Comparison of ENCODE assay signal across 8 cellular contexts in the genomic region with DNA sequence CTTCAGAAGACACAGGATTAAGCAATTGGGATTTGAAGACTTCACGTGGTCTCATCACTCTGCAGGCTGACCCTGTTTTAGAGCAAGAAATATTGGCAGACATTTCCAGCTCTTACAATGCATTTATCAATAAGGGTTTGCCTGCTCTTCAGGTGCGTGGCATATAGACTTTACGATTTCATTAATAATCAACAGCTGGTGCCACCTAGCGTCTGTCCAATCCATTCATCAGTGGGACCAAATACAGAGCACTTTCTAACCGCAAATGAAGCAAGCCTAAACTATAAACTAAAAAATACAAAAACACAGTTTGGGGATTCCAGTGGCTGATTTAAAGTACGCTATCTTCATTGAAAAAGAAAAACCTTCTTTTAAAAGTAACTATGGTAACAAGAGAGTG.
DNase-seq lines count a peak whose midpoint lies in the region; ATAC-seq, FAIRE-seq and TF ChIP-seq lines count a peak whose summit lies in the region.

No MANE protein-coding gene starts in this region.

- intact Hi-C loops in Calu3 (cut with micrococcal nuclease; ENCODE audit: unreplicated experiment) (loop anchor here (1.0 to 5.0 kb wide), 2 partner anchors 805 to 966 kb away; no protein-coding TSS in a partner anchor), right lobe of liver (cut with DNase I) (no loop called here)

- no peaks in the 10 kb centered on the region for H3K36me3 ChIP-seq in right lobe of liver

- peaks cover 2% of the 10 kb centered on the region for H3K9me3 Mint-ChIP-seq in Calu3 (ENCODE audit: low read depth, unreplicated experiment)
- H3K9me3 Mint-ChIP-seq in activated naive CD4-positive, alpha-beta T cell treated with anti-CD3 and anti-CD28 coated beads, Interleukin-2, amount 10 ng/mL, durations not matched to agents 7 days and 5 days, result no peaks in the 10 kb centered on the region

- peaks cover 6% of the 10 kb centered on the region for H3K4me1 Mint-ChIP-seq in Calu3 (ENCODE audit: low read depth, unreplicated experiment)
- H3K4me1 Mint-ChIP-seq in activated naive CD4-positive, alpha-beta T cell treated with anti-CD3 and anti-CD28 coated beads, Interleukin-2, amount 10 ng/mL, durations not matched to agents 7 days and 5 days, result no peaks in the 10 kb centered on the region

- H3K27ac Mint-ChIP-seq in Calu3 (ENCODE audit: unreplicated experiment), result no peak overlapping the region
- H3K27ac Mint-ChIP-seq in activated naive CD4-positive, alpha-beta T cell treated with anti-CD3 and anti-CD28 coated beads, Interleukin-2, amount 10 ng/mL, durations not matched to agents 7 days and 5 days, result no peak overlapping the region

- no peak for FAIRE-seq in GM19239 (lab: Jason Lieb, UNC)

- CTCF ChIA-PET in Calu3 (lab: Charles Lee), result interaction anchor here (1.1 kb wide), 1 partner anchor 558 kb away, joined by 4 read pairs; no protein-coding TSS in a partner anchor
- CTCF ChIA-PET in activated naive CD4-positive, alpha-beta T cell treated with anti-CD3 and anti-CD28 coated beads, Interleukin-2, amount 10 ng/mL, durations not matched to agents 7 days and 5 days (lab: Charles Lee), result no interaction called here

- no peaks in the 10 kb centered on the region for H3K27me3 Mint-ChIP-seq in Calu3 (ENCODE audit: unreplicated experiment)
- H3K27me3 Mint-ChIP-seq in activated naive CD4-positive, alpha-beta T cell treated with anti-CD3 and anti-CD28 coated beads, Interleukin-2, amount 10 ng/mL, durations not matched to agents 7 days and 5 days, result no peaks in the 10 kb centered on the region

- DNase-seq in Calu3, result peak; percentile 41
- peak; percentile 26 for DNase-seq in amniotic epithelial cell (ENCODE audit: low read depth)
- no peak for DNase-seq in right lobe of liver
- no peak for DNase-seq in middle frontal gyrus (ENCODE audit: extremely low spot score, low spot score)
- DNase-seq in activated CD4-positive, CD25-positive, alpha-beta regulatory T cell treated with anti-CD3 and anti-CD28 coated beads, Interleukin-2, amount 50 U/mL, for 72 hours, result no peak
- no peak for DNase-seq in activated naive CD4-positive, alpha-beta T cell treated with anti-CD3 and anti-CD28 coated beads, Interleukin-2, amount 10 ng/mL, durations not matched to agents 7 days and 5 days
- no peak for DNase-seq in GM19239 (ENCODE audit: insufficient read length, low spot score)

- WGBS in right lobe of liver (ENCODE audit: insufficient coverage, low coverage, low lambda C conversion rate, missing lambda C conversion rate), result 13% methylated on average over 6 of the region's 6 CpGs

- no TSS peak for BruUV-seq in Calu3 (replicated peaks; lab: Mats Ljungman, UMichigan)

- peaks cover 0 to 4% of the 10 kb centered on the region in 2 donors for H3K27me3 ChIP-seq in right lobe of liver

- H3K27ac ChIP-seq in right lobe of liver, result no peak overlapping the region

- no peak for TF ChIP-seq CTCF in Calu3 (IDR thresholded peaks at IDR 0.05; ENCODE audit: unreplicated experiment)
- peak; percentile 30 to 49 (median 48) for TF ChIP-seq CTCF in right lobe of liver (IDR thresholded peaks at IDR 0.05)

- TF ChIP-seq POLR2A in right lobe of liver (IDR thresholded peaks at IDR 0.05), result no peak

- H3K36me3 Mint-ChIP-seq in Calu3 (ENCODE audit: insufficient read depth, unreplicated experiment), result no peaks in the 10 kb centered on the region
- H3K36me3 Mint-ChIP-seq in activated naive CD4-positive, alpha-beta T cell treated with anti-CD3 and anti-CD28 coated beads, Interleukin-2, amount 10 ng/mL, durations not matched to agents 7 days and 5 days, result no peaks in the 10 kb centered on the region

- no peaks in the 10 kb centered on the region for H3K4me1 ChIP-seq in right lobe of liver

- H3K4me3 Mint-ChIP-seq in Calu3 (ENCODE audit: low read depth, unreplicated experiment), result no peak overlapping the region
- no peak overlapping the region for H3K4me3 Mint-ChIP-seq in activated naive CD4-positive, alpha-beta T cell treated with anti-CD3 and anti-CD28 coated beads, Interleukin-2, amount 10 ng/mL, durations not matched to agents 7 days and 5 days

- ATAC-seq in HG03378 (IDR thresholded peaks at IDR 0.05; ENCODE audit: unreplicated experiment), result peak; percentile 56
- ATAC-seq in right lobe of liver, result peak in 3 of 4 donors; percentile 45 to 59 (median 58)

- no peak overlapping the region for H3K4me3 ChIP-seq in right lobe of liver

- no peaks in the 10 kb centered on the region for H3K9me3 ChIP-seq in right lobe of liver

Comparison
In these comparisons a context has a peak if more than half of its experiments do, and no peak if none do; other contexts are left out.
1. DNase-seq: peak in Calu3 (single experiment) and amniotic epithelial cell (single experiment); none in right lobe of liver (0 of 3), middle frontal gyrus (single experiment), activated CD4-positive, CD25-positive, alpha-beta regulatory T cell treated with anti-CD3 and anti-CD28 coated beads, Interleukin-2, amount 50 U/mL, for 72 hours (single experiment), activated naive CD4-positive, alpha-beta T cell treated with anti-CD3 and anti-CD28 coated beads, Interleukin-2, amount 10 ng/mL, durations not matched to agents 7 days and 5 days (single experiment) and GM19239 (single experiment).